ENCODE assay signal across 12 cellular contexts in genomic region chrX:139766545-139766983, GRCh38. TPM values are rescaled to one million over a fixed set of nuclear protein-coding genes. Genes with fewer than 3 reads are reported as not detected.
DNase-seq lines count a peak whose midpoint lies in the region; ATAC-seq and TF ChIP-seq lines count a peak whose summit lies in the region.
"Had no signal": no experiment of that assay in that cellular context is flagged by ENCODE, and none has a peak within 500 bp of the region (broad histone marks: within the 10 kb centered on the region; RNA-seq: fewer than 3 reads in every experiment).

No MANE protein-coding gene starts in this region.

- no peak for TF ChIP-seq POLR2A in stomach (IDR thresholded peaks at IDR 0.05)

- no peak overlapping the region for H3K27ac ChIP-seq in CD8-positive, alpha-beta memory T cell (ENCODE audit: low read depth, low read length)
- no peak overlapping the region for H3K27ac ChIP-seq in stomach

- no peaks in the 10 kb centered on the region for H3K36me3 ChIP-seq in CD8-positive, alpha-beta memory T cell (ENCODE audit: insufficient read depth, low read length)
- H3K36me3 ChIP-seq in stomach = peaks cover 0 to 31% (median 24%) of the 10 kb centered on the region in 4 donors

- H3K4me1 ChIP-seq in CD8-positive, alpha-beta memory T cell (ENCODE audit: insufficient read depth, low read length) = peaks cover 12% of the 10 kb centered on the region
- H3K4me1 ChIP-seq in stomach = no peaks in the 10 kb centered on the region

- CTCF ChIA-PET in CD8-positive, alpha-beta memory T cell (lab: Charles Lee) = no interaction called here
- CTCF ChIA-PET in activated CD8-positive, alpha-beta T cell treated with anti-CD3 and anti-CD28 coated beads, Interleukin-2, amount 10 ng/mL, durations not matched to agents 7 days and 5 days (lab: Charles Lee) = no interaction called here

- no peak for TF ChIP-seq CTCF in stomach (IDR thresholded peaks at IDR 0.05)

- no peaks in the 10 kb centered on the region for H3K9me3 ChIP-seq in CD8-positive, alpha-beta memory T cell (ENCODE audit: low read length)
- no peaks in the 10 kb centered on the region for H3K9me3 ChIP-seq in stomach

- POLR2A ChIA-PET in CD8-positive, alpha-beta memory T cell (lab: Charles Lee) = no interaction called here
- POLR2A ChIA-PET in activated CD8-positive, alpha-beta T cell treated with anti-CD3 and anti-CD28 coated beads, Interleukin-2, amount 10 ng/mL, durations not matched to agents 7 days and 5 days (lab: Charles Lee) = interaction anchor here (0.6 kb wide), 1 partner anchor 36 kb away, joined by 3 read pairs; no protein-coding TSS in a partner anchor

- no peak overlapping the region for H3K4me3 ChIP-seq in CD8-positive, alpha-beta memory T cell (ENCODE audit: low read length)
- no peak overlapping the region for H3K4me3 ChIP-seq in stomach

- no peak overlapping the region for H3K27ac Mint-ChIP-seq in CD8-positive, alpha-beta memory T cell
- no peak overlapping the region for H3K27ac Mint-ChIP-seq in activated CD8-positive, alpha-beta T cell treated with anti-CD3 and anti-CD28 coated beads, Interleukin-2, amount 10 ng/mL, durations not matched to agents 7 days and 5 days
- H3K27ac Mint-ChIP-seq: brain; CD14-positive monocyte; T-helper 1 cell treated with Interleukin-12 subunit alpha and Interleukin-12 subunit beta and Interleukin-4 antibody, amounts not matched to agents 30 μg/mL and 1 μg/mL, for 36 hours had no signal

- no peaks in the 10 kb centered on the region for H3K27me3 ChIP-seq in CD8-positive, alpha-beta memory T cell (ENCODE audit: insufficient read depth, low read length, poor library complexity, severe bottlenecking)
- no peaks in the 10 kb centered on the region for H3K27me3 ChIP-seq in stomach

- no peak overlapping the region for H3K4me3 Mint-ChIP-seq in CD8-positive, alpha-beta memory T cell
- H3K4me3 Mint-ChIP-seq in activated CD8-positive, alpha-beta T cell treated with anti-CD3 and anti-CD28 coated beads, Interleukin-2, amount 10 ng/mL, durations not matched to agents 7 days and 5 days = no peak overlapping the region
- H3K4me3 Mint-ChIP-seq: brain; CD14-positive monocyte; T-helper 1 cell treated with Interleukin-12 subunit alpha and Interleukin-12 subunit beta and Interleukin-4 antibody, amounts not matched to agents 30 μg/mL and 1 μg/mL, for 36 hours had no signal

- WGBS in stomach, 5 donors = 65 to 87% (median 76%) methylated on average over 5 of the region's 5 CpGs

- H3K9me3 Mint-ChIP-seq in CD8-positive, alpha-beta memory T cell = no peaks in the 10 kb centered on the region
- H3K9me3 Mint-ChIP-seq in activated CD8-positive, alpha-beta T cell treated with anti-CD3 and anti-CD28 coated beads, Interleukin-2, amount 10 ng/mL, durations not matched to agents 7 days and 5 days (ENCODE audit: insufficient read depth) = peaks cover 2% of the 10 kb centered on the region

- H3K36me3 Mint-ChIP-seq in CD8-positive, alpha-beta memory T cell = peaks cover 3 to 35% (median 9%) of the 10 kb centered on the region in 3 donors
- H3K36me3 Mint-ChIP-seq in activated CD8-positive, alpha-beta T cell treated with anti-CD3 and anti-CD28 coated beads, Interleukin-2, amount 10 ng/mL, durations not matched to agents 7 days and 5 days (ENCODE audit: low read depth) = peaks cover 25% of the 10 kb centered on the region

- TF ChIP-seq EP300 in stomach (IDR thresholded peaks at IDR 0.05) = no peak

- DNase-seq in CD8-positive, alpha-beta memory T cell = peak; percentile 3 to 50 (median 43)
- DNase-seq in activated CD8-positive, alpha-beta T cell treated with anti-CD3 and anti-CD28 coated beads, Interleukin-2, amount 10 ng/mL, durations not matched to agents 7 days and 5 days = peak; percentile 63
- no peak for DNase-seq in NCI-H187 treated with DMSO at 0.1 percent for 48 hours (lab: John Stamatoyannopoulos, UW)
- DNase-seq in NCI-H510A (lab: John Stamatoyannopoulos, UW) = no peak
- DNase-seq in NCI-H2029 (lab: John Stamatoyannopoulos, UW) = no peak
- no peak for DNase-seq in stomach
- DNase-seq: NCI-H1436 had no signal

- peak; percentile 65 for ATAC-seq in GM19463 (IDR thresholded peaks at IDR 0.05; ENCODE audit: unreplicated experiment)
- peak; percentile 96 for ATAC-seq in HG03175 (IDR thresholded peaks at IDR 0.05; ENCODE audit: unreplicated experiment)
- peak; percentile 88 for ATAC-seq in activated CD8-positive, alpha-beta T cell treated with anti-CD3 and anti-CD28 coated beads, Interleukin-2, amount 10 ng/mL, durations not matched to agents 7 days and 5 days

- peaks cover 0 to 1% of the 10 kb centered on the region in 2 donors for H3K27me3 Mint-ChIP-seq in CD8-positive, alpha-beta memory T cell
- H3K27me3 Mint-ChIP-seq in activated CD8-positive, alpha-beta T cell treated with anti-CD3 and anti-CD28 coated beads, Interleukin-2, amount 10 ng/mL, durations not matched to agents 7 days and 5 days (ENCODE audit: low read depth) = no peaks in the 10 kb centered on the region
- H3K27me3 Mint-ChIP-seq: brain had no signal

- intact Hi-C loops in stomach (cut with DNase I; ENCODE audit: low total_unique reads) = no loop called here

- peaks cover 0 to 4% (median 0%) of the 10 kb centered on the region in 3 donors for H3K4me1 Mint-ChIP-seq in CD8-positive, alpha-beta memory T cell
- peaks cover 6% of the 10 kb centered on the region for H3K4me1 Mint-ChIP-seq in activated CD8-positive, alpha-beta T cell treated with anti-CD3 and anti-CD28 coated beads, Interleukin-2, amount 10 ng/mL, durations not matched to agents 7 days and 5 days (ENCODE audit: low read depth)
- H3K4me1 Mint-ChIP-seq: brain, CD14-positive monocyte had no signal

RNA-seq across cellular contexts. Expression of gene MCF2, which starts 58.6 kb away (rescaled TPM):
- under 1 TPM; 0.22 to 0.53 TPM for total RNA-seq in CD8-positive, alpha-beta memory T cell
- not detected for polyA plus RNA-seq in CD8-positive, alpha-beta memory T cell
- total RNA-seq in activated CD8-positive, alpha-beta T cell treated with anti-CD3 and anti-CD28 coated beads, Interleukin-2, amount 10 ng/mL, durations not matched to agents 7 days and 5 days = under 1 TPM; 0.32 to 0.55 TPM
- total RNA-seq in stomach = under 1 TPM in 1 of 5 donors, not detected in 4; 0.37 TPM
- under 1 TPM; 0.08 to 0.46 (median 0.25) TPM for polyA plus RNA-seq in stomach
- polyA plus RNA-seq: CD14-positive monocyte had no signal

Comparison
In these comparisons a context has a peak if more than half of its experiments do, and no peak if none do; other contexts are left out.
1. DNase-seq: peak in CD8-positive, alpha-beta memory T cell (5 of 5) and activated CD8-positive, alpha-beta T cell treated with anti-CD3 and anti-CD28 coated beads, Interleukin-2, amount 10 ng/mL, durations not matched to agents 7 days and 5 days (single experiment); none in NCI-H187 treated with DMSO at 0.1 percent for 48 hours (single experiment), NCI-H510A (single experiment), NCI-H2029 (single experiment) and stomach (single experiment).
2. Peak in every context shown above with its lines, with median percentiles within 50 percentile points of each other: ATAC-seq.